ENCODE assay signal across 30 cellular contexts in the genomic region with DNA sequence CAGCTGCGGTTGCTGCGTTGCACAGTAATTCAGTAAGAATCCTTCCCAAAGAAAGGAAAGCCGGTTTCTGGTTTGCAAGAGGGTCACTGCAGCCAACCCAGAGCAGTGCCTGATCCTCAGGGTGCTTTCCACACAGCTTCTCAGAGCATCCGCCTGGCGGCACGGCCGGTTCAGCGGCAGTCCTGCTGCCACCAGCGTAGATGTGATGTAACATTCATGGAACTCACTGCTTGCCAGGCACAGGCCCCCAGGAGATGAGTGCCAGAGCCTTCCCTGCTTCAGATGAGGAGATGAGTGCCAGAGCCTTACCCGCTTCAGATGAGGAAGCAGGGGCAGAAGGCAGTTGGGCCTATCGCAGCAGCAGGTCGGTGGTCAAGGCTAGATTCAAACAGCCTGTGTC.
DNase-seq lines count a peak whose midpoint lies in the region; ATAC-seq, FAIRE-seq and TF ChIP-seq lines count a peak whose summit lies in the region.
"Had no signal": no experiment of that assay in that cellular context is flagged by ENCODE, and none has a peak within 500 bp of the region (broad histone marks: within the 10 kb centered on the region; RNA-seq: fewer than 3 reads in every experiment).

No MANE protein-coding gene starts in this region.

- H3K9me3 ChIP-seq in HepG2 (ENCODE audit: low read length) (no peaks in the 10 kb centered on the region), right lobe of liver (no peaks in the 10 kb centered on the region), astrocyte (ENCODE audit: insufficient read depth, low read depth, low read length) (no peaks in the 10 kb centered on the region), psoas muscle (no peaks in the 10 kb centered on the region)
- H3K9me3 ChIP-seq: Caco-2, Peyer's patch, SK-N-SH had no signal

- H3K4me3 ChIP-seq in HepG2 (replicated peaks in 1 of 3; ENCODE audit: insufficient read depth in 1 of 3, low read depth in 2 of 3, low read length in 3 of 3) = no peak overlapping the region
- no peak overlapping the region for H3K4me3 ChIP-seq in right lobe of liver
- H3K4me3 ChIP-seq in astrocyte (ENCODE audit: insufficient read depth, low read depth, low read length) = no peak overlapping the region
- H3K4me3 ChIP-seq in psoas muscle = no peak overlapping the region
- H3K4me3 ChIP-seq: Peyer's patch had no signal

- intact Hi-C loops in HepG2 (cut with micrococcal nuclease; ENCODE audit: unreplicated experiment) (no loop called here), right lobe of liver (cut with DNase I) (no loop called here), psoas muscle (cut with DNase I) (no loop called here)

- peaks cover 27% of the 10 kb centered on the region for H3K36me3 Mint-ChIP-seq in astrocyte (ENCODE audit: low read depth, unreplicated experiment)
- H3K36me3 Mint-ChIP-seq: CD8-positive, alpha-beta T cell; IgD-negative memory B cell had no signal

- DNase-seq in HepG2 (ENCODE audit: low spot score) = no peak
- DNase-seq in right lobe of liver = no peak
- peak; percentile 48 for DNase-seq in astrocyte (ENCODE audit: low read depth)
- peak; percentile 38 for DNase-seq in islet precursor cell
- no peak for DNase-seq in psoas muscle
- no peak for DNase-seq in activated CD4-positive, alpha-beta T cell treated with anti-CD3 and anti-CD28 coated beads, Interleukin-2, amount 50 U/mL, for 48 hours
- DNase-seq: 8988T; ACHN; Caco-2; CD8-positive, alpha-beta T cell; DMS79; EL; GF-D8; MM.1S; NCI-H1048; NCI-H1417; NCI-H1694; NCI-H2029 treated with DMSO at 0.1 percent for 48 hours; NCI-H446 treated with DMSO at 0.1 percent for 48 hours; NCI-H526 treated with DMSO at 0.1 percent for 48 hours; OCI-M1; SK-N-SH had no signal

- H3K9ac ChIP-seq in HepG2 (ENCODE audit: insufficient read depth, low read depth, low read length) (no peak overlapping the region), astrocyte (ENCODE audit: low read length) (no peak overlapping the region)
- H3K9ac ChIP-seq: KMS-11, SK-N-SH had no signal

- in situ Hi-C loops in HepG2 (cut with HindIII; ENCODE audit: extremely low pct_ligation_motif_present, low pct_unique_long_range_greater_than_20kb) = no loop called here

- TF ChIP-seq CTCF in HepG2 (CRISPR knock-in tag; IDR thresholded peaks at IDR 0.05) (no peak), right lobe of liver (IDR thresholded peaks at IDR 0.05) (no peak), astrocyte (IDR thresholded peaks at IDR 0.05; ENCODE audit: insufficient read depth, low read depth, low read length) (no peak), psoas muscle (IDR thresholded peaks at IDR 0.05) (no peak)

- no peak overlapping the region for H3K4me2 ChIP-seq in HepG2 (ENCODE audit: low read depth, low read length)
- H3K4me2 ChIP-seq in astrocyte (ENCODE audit: low read length) = no peak overlapping the region
- H3K4me2 ChIP-seq: KMS-11, SK-N-SH had no signal

- CTCF ChIA-PET in HepG2 (lab: Yijun Ruan, JAX; ENCODE audit: low intra/inter-chr PET ratio, low total read pairs) = no interaction called here

- TF ChIP-seq RAD21 in HepG2 (CRISPR knock-in tag; IDR thresholded peaks at IDR 0.05) = no peak

- no peak for ATAC-seq in HepG2
- no peak for ATAC-seq in right lobe of liver
- no peak for ATAC-seq in psoas muscle
- ATAC-seq in GM21825 (IDR thresholded peaks at IDR 0.05; ENCODE audit: unreplicated experiment) = no peak
- no peak for ATAC-seq in GM21723 (IDR thresholded peaks at IDR 0.05; ENCODE audit: unreplicated experiment)
- ATAC-seq: CD8-positive, alpha-beta T cell; HCT116 had no signal

- TF ChIP-seq EP300 in HepG2 (IDR thresholded peaks at IDR 0.05; ENCODE audit: low read depth in 2 of 2, low read length in 2 of 2) = no peak
- no peak for TF ChIP-seq EP300 in HepG2 (CRISPR knock-in tag; IDR thresholded peaks at IDR 0.05; ENCODE audit: borderline replicate concordance)

- WGBS in HepG2 (ENCODE audit: low lambda C conversion rate) = 86% methylated on average over 12 of the region's 12 CpGs
- 83% methylated on average over 10 of the region's 12 CpGs for WGBS in right lobe of liver (ENCODE audit: insufficient coverage, low coverage, low lambda C conversion rate, missing lambda C conversion rate)
- 79 to 81% (median 80%) methylated on average over 12 of the region's 12 CpGs for WGBS in psoas muscle, 3 donors

- peaks cover 18% of the 10 kb centered on the region for H3K4me1 Mint-ChIP-seq in astrocyte (ENCODE audit: low read depth, unreplicated experiment)
- H3K4me1 Mint-ChIP-seq: IgD-negative memory B cell had no signal

- H4K20me1 ChIP-seq in HepG2 (ENCODE audit: insufficient read depth, low read length) (no peaks in the 10 kb centered on the region), astrocyte (ENCODE audit: insufficient read depth, low read length) (no peaks in the 10 kb centered on the region)

- H3K27ac Mint-ChIP-seq in astrocyte (ENCODE audit: unreplicated experiment) = no peak overlapping the region
- H3K27ac Mint-ChIP-seq: CD8-positive, alpha-beta T cell; IgD-negative memory B cell had no signal

- H3K27me3 Mint-ChIP-seq in astrocyte (ENCODE audit: low read depth, unreplicated experiment) = no peaks in the 10 kb centered on the region
- H3K27me3 Mint-ChIP-seq: IgD-negative memory B cell had no signal

- H2AFZ ChIP-seq in HepG2 (ENCODE audit: low read length) = no peak overlapping the region
- no peak overlapping the region for H2AFZ ChIP-seq in astrocyte (ENCODE audit: low read depth, low read length)

- H3K4me1 ChIP-seq in HepG2 (ENCODE audit: insufficient read depth, low read length) = peaks cover 8% of the 10 kb centered on the region; the same call in 1 of the 2 replicates
- H3K4me1 ChIP-seq in right lobe of liver = no peaks in the 10 kb centered on the region
- peaks cover 18% of the 10 kb centered on the region for H3K4me1 ChIP-seq in astrocyte (ENCODE audit: insufficient read depth, low read length)
- no peaks in the 10 kb centered on the region for H3K4me1 ChIP-seq in psoas muscle
- H3K4me1 ChIP-seq: Caco-2, Peyer's patch had no signal

- FAIRE-seq in HepG2 (lab: Jason Lieb, UNC) (no peak), astrocyte (lab: Jason Lieb, UNC) (no peak)
- FAIRE-seq: GM12891 had no signal

- H3K27ac ChIP-seq in HepG2 (ENCODE audit: extremely low read length, insufficient read depth, low read length) (no peak overlapping the region), right lobe of liver (no peak overlapping the region), astrocyte (ENCODE audit: low read depth, low read length) (no peak overlapping the region), psoas muscle (no peak overlapping the region)
- H3K27ac ChIP-seq: C4-2B, KMS-11, Peyer's patch had no signal

- no peak for TF ChIP-seq POLR2A in HepG2 (IDR thresholded peaks at IDR 0.05; ENCODE audit: insufficient read depth in 1 of 2, low read depth in 2 of 2, low read length in 2 of 2)
- TF ChIP-seq POLR2A in right lobe of liver (IDR thresholded peaks at IDR 0.05) = no peak

- peaks cover 4% of the 10 kb centered on the region for H3K9me3 Mint-ChIP-seq in astrocyte (ENCODE audit: unreplicated experiment)

- H3K36me3 ChIP-seq in HepG2 (replicated peaks in 1 of 2; ENCODE audit: control insufficient read depth in 1 of 2, insufficient read depth in 2 of 2, low read length in 2 of 2) (peaks cover 11 to 30% of the 10 kb centered on the region in 2 experiments), right lobe of liver (no peaks in the 10 kb centered on the region), astrocyte (ENCODE audit: insufficient read depth, low read length) (no peaks in the 10 kb centered on the region), psoas muscle (ENCODE audit: insufficient read depth in 1 of 2, low read depth in 1 of 2) (no peaks in the 10 kb centered on the region)

- BruUV-seq in HepG2 (replicated peaks; lab: Mats Ljungman, UMichigan) = no TSS peak

- H3K79me2 ChIP-seq in HepG2 (ENCODE audit: insufficient read depth, low read length) = no peaks in the 10 kb centered on the region
- H3K79me2 ChIP-seq in astrocyte (ENCODE audit: insufficient read depth, low read length) = no peaks in the 10 kb centered on the region

- H3K4me3 Mint-ChIP-seq in astrocyte (ENCODE audit: unreplicated experiment) = no peak overlapping the region
- H3K4me3 Mint-ChIP-seq: CD8-positive, alpha-beta T cell; IgD-negative memory B cell had no signal

- POLR2A ChIA-PET in HepG2 (lab: Yijun Ruan, JAX) = no interaction called here

- H3K27me3 ChIP-seq in HepG2 (ENCODE audit: control insufficient read depth in 1 of 2, insufficient read depth in 2 of 2, low read length in 2 of 2) (no peaks in the 10 kb centered on the region), right lobe of liver (no peaks in the 10 kb centered on the region), astrocyte (ENCODE audit: insufficient read depth, low read length) (no peaks in the 10 kb centered on the region), psoas muscle (ENCODE audit: insufficient read depth in 3 of 3, low read length in 2 of 3) (no peaks in the 10 kb centered on the region)
- H3K27me3 ChIP-seq: Peyer's patch had no signal

TF ChIP-seq in HepG2, 621 proteins besides CTCF, POLR2A, EP300 and RAD21 (continues in another document):
- TF ChIP-seq, protein P1, sequence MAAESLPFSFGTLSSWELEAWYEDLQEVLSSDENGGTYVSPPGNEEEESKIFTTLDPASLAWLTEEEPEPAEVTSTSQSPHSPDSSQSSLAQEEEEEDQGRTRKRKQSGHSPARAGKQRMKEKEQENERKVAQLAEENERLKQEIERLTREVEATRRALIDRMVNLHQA (CRISPR knock-in tag; IDR thresholded peaks at IDR 0.05) = no peak
- TF ChIP-seq, protein P2, sequence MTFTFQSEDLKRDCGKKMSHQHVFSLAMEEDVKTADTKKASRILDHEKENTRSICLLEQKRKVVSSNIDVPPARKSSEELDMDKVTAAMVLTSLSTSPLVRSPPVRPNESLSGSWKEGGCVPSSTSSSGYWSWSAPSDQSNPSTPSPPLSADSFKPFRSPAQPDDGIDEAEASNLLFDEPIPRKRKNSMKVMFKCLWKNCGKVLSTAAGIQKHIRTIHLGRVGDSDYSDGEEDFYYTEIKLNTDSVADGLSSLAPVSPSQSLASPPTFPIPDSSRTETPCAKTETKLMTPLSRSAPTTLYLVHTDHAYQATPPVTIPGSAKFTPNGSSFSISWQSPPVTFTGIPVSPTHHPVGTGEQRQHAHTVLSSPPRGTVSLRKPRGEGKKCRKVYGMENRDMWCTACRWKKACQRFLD (CRISPR knock-in tag; IDR thresholded peaks at IDR 0.05; ENCODE audit: borderline replicate concordance) = no peak

Comparison
In these comparisons a context has a peak if more than half of its experiments do, and no peak if none do; other contexts are left out.
1. DNase-seq: peak in astrocyte (single experiment) and islet precursor cell (single experiment); none in HepG2 (single experiment), right lobe of liver (0 of 3), psoas muscle (0 of 2) and activated CD4-positive, alpha-beta T cell treated with anti-CD3 and anti-CD28 coated beads, Interleukin-2, amount 50 U/mL, for 48 hours (0 of 2).